In genomic region chr15:40063563-40064011, GRCh38 we compare ENCODE assay signal across 1 cellular context.
TF ChIP-seq lines count a peak whose summit lies in the region.

No MANE protein-coding gene starts in this region.

TF ChIP-seq in SK-N-SH treated with all-trans-retinoic acid at 6 μM for 48 hours, 23 proteins besides CTCF, POLR2A, EP300 and RAD21 (continued from another document):
- TF ChIP-seq CREB5 (CRISPR knock-in tag; IDR thresholded peaks at IDR 0.05; ENCODE audit: low read depth) = no peak
- TF ChIP-seq GLIS3 (CRISPR knock-in tag; IDR thresholded peaks at IDR 0.05) = no peak
- no peak for TF ChIP-seq PATZ1 (CRISPR knock-in tag; IDR thresholded peaks at IDR 0.05; ENCODE audit: borderline replicate concordance)
TF ChIP-seq in SK-N-SH treated with all-trans-retinoic acid at 6 μM for 48 hours: peak in this region for 0.
